In the genomic region with DNA sequence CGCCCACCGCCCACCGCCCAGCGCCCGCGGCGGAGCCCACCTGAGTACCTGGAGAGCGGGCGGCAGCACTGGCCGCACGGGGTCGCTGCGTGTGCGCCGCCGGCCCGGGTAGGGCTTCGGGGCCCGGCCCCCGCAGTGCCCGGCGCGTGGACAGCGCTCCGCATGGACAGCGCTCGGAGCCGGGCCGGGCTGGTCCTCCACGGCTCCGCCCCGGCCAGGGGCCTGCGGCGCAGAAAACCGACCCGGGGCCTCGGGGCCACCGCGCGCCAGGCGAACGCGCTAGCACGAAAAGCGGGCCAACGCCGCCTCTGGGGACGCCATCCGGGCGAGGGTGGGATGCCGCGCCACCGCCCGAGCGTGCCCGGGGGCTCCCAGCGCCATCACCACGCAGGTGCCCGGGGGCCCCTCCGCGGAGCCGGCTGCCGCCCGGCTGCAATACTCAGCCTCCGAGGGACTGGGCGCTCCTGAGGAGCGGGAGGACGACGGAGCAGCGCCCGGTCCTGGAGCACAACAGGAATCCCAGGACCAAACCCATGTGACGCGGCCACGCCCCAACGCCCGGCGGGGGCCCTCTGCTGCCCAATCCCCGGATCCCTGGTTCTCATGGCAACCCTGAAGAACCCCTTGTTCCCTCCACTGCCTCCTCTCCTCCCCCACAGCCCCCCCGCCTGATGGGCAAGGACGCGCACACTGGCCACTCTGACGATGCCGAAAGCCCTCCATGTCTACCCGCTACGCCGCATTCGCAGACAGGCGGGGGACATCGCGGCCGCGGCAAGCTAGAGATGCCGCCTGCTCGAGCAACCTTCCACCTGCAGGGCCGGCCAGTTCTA, we compare ENCODE assay signal across 8 cellular contexts. TPM values are rescaled to one million over a fixed set of nuclear protein-coding genes. Genes with fewer than 3 reads are reported as not detected.
DNase-seq lines count a peak whose midpoint lies in the region; ATAC-seq and TF ChIP-seq lines count a peak whose summit lies in the region.

A gene (minus strand): TSS at position 521 of the 833 bp plus-strand sequence. CDS start 50,574 bp downstream, outside the sequence.

- DNase-seq in Daoy (ENCODE audit: low read depth), result peak; percentile 85
- peak; percentile 41 for DNase-seq in NCI-H524 treated with DMSO at 0.1 percent for 48 hours (lab: John Stamatoyannopoulos, UW)
- DNase-seq in caudate nucleus (lab: John Stamatoyannopoulos, UW), result peak in 60 of 61 donors; percentile 17 to 87 (median 72)
- no peak for DNase-seq in immature natural killer cell
- no peak for DNase-seq in gastrocnemius medialis
- DNase-seq in stimulated activated CD4-positive, alpha-beta T cell treated with anti-CD3 and anti-CD28 coated beads, Interleukin-1b, Interleukin-23, amount 100 ng/mL, for 48 hours, result no peak

- H3K4me1 ChIP-seq in gastrocnemius medialis, result peaks cover 44 to 51% of the 10 kb centered on the region in 2 donors

- peaks cover 0 to 1% of the 10 kb centered on the region in 2 donors for H3K4me1 Mint-ChIP-seq in immature natural killer cell

- TF ChIP-seq POLR2A in gastrocnemius medialis (IDR thresholded peaks at IDR 0.05), result no peak

- H3K27ac ChIP-seq in caudate nucleus (ENCODE audit: low read depth, low read length) (peak within 1 kb of the TSS; percentile 69), gastrocnemius medialis (peak within 1 kb of the TSS in 3 of 4 donors; percentile 44 to 70 (median 51))

- H3K4me3 ChIP-seq in gastrocnemius medialis, result peak within 1 kb of the TSS; percentile 43 to 59 (median 50)

- peaks cover 0 to 3% (median 0%) of the 10 kb centered on the region in 6 donors for H3K9me3 Mint-ChIP-seq in immature natural killer cell

- no peak within 1 kb of the TSS for H3K27ac Mint-ChIP-seq in immature natural killer cell

- no peaks in the 10 kb centered on the region for H3K27me3 ChIP-seq in gastrocnemius medialis

- intact Hi-C loops in gastrocnemius medialis (cut with DNase I; ENCODE audit: low total_unique reads), result loop anchor here (5.0 kb wide), 1 partner anchor 380 kb away; no protein-coding TSS in a partner anchor

- H3K27me3 Mint-ChIP-seq in immature natural killer cell (ENCODE audit: low read depth in 3 of 3), result peaks cover 2 to 19% (median 5%) of the 10 kb centered on the region in 3 donors

- TF ChIP-seq CTCF in gastrocnemius medialis (IDR thresholded peaks at IDR 0.05 in 4 of 5, conservative IDR thresholded peaks at IDR 0.05 in 1 of 5), result peak in 3 of 5 experiments; percentile 36 to 57 (median 36)

- H3K9me3 ChIP-seq in gastrocnemius medialis, result no peaks in the 10 kb centered on the region

- in situ Hi-C loops in gastrocnemius medialis (cut with MboI; ENCODE audit: low sequenced_read_pairs in 4 of 4), result loop anchor here in 3 of 4 donors (25.0 kb wide), 2 partner anchors 280 to 320 kb away; a partner anchor contains a TSS

- ATAC-seq in gastrocnemius medialis (peak; percentile 65 to 69), GM21619 (IDR thresholded peaks at IDR 0.05; ENCODE audit: unreplicated experiment) (no peak), HG02870 (IDR thresholded peaks at IDR 0.05; ENCODE audit: unreplicated experiment) (no peak)

- no peaks in the 10 kb centered on the region for H3K36me3 Mint-ChIP-seq in immature natural killer cell

- no peaks in the 10 kb centered on the region for H3K36me3 ChIP-seq in gastrocnemius medialis

- peak within 1 kb of the TSS in 3 of 5 donors; percentile 2 to 68 (median 23) for H3K4me3 Mint-ChIP-seq in immature natural killer cell

RNA-seq across cellular contexts. Expression of the gene that starts here (rescaled TPM):
- 66.3 and 78.2 TPM in 2 replicates for total RNA-seq in Daoy (2014; rRNA removed; shearing (Covaris generic))
- not detected for polyA plus RNA-seq in immature natural killer cell
- 10 to 100 TPM; 40.4 to 88.6 (median 61.1) TPM for total RNA-seq in gastrocnemius medialis

Comparison
In these comparisons a context has a peak if more than half of its experiments do, and no peak if none do; other contexts are left out.
1. DNase-seq: peak in Daoy (single experiment), NCI-H524 treated with DMSO at 0.1 percent for 48 hours (single experiment) and caudate nucleus (60 of 61); none in immature natural killer cell (0 of 3), gastrocnemius medialis (0 of 2) and stimulated activated CD4-positive, alpha-beta T cell treated with anti-CD3 and anti-CD28 coated beads, Interleukin-1b, Interleukin-23, amount 100 ng/mL, for 48 hours (single experiment).
2. ATAC-seq: peak in gastrocnemius medialis (2 of 2); none in GM21619 (single experiment) and HG02870 (single experiment).